1 cellular context compared by ENCODE assay signal in the genomic region with DNA sequence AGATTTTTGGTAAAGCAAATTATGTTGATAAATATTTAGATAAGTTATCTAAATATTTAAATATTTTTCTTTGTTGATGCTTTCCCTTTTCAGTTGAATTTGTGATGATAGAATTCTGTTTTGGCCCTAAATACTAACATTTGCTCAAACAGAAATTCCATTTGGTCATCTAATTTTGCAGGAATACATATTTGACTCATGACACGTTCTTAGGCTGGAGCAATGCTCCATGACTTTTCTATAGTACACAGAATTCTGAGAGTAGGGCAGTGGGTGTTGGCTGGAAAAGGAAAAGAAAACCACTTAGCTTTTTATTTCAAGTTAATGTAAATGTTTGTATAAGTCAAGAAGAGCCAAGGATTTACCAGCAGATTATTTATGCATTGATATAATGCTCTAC.
TF ChIP-seq lines count a peak whose summit lies in the region.

No MANE protein-coding gene starts in this region.

TF ChIP-seq in IMR-90, 13 proteins besides CTCF, POLR2A, EP300 and RAD21 (continued from another document):
- TF ChIP-seq, protein P1, sequence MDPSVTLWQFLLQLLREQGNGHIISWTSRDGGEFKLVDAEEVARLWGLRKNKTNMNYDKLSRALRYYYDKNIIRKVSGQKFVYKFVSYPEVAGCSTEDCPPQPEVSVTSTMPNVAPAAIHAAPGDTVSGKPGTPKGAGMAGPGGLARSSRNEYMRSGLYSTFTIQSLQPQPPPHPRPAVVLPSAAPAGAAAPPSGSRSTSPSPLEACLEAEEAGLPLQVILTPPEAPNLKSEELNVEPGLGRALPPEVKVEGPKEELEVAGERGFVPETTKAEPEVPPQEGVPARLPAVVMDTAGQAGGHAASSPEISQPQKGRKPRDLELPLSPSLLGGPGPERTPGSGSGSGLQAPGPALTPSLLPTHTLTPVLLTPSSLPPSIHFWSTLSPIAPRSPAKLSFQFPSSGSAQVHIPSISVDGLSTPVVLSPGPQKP (IDR thresholded peaks at IDR 0.05; ENCODE audit: borderline replicate concordance, low read depth, low read length) = no peak
TF ChIP-seq in IMR-90: peak in this region for 0.
